ENCODE assay signal across 11 cellular contexts in the genomic region with DNA sequence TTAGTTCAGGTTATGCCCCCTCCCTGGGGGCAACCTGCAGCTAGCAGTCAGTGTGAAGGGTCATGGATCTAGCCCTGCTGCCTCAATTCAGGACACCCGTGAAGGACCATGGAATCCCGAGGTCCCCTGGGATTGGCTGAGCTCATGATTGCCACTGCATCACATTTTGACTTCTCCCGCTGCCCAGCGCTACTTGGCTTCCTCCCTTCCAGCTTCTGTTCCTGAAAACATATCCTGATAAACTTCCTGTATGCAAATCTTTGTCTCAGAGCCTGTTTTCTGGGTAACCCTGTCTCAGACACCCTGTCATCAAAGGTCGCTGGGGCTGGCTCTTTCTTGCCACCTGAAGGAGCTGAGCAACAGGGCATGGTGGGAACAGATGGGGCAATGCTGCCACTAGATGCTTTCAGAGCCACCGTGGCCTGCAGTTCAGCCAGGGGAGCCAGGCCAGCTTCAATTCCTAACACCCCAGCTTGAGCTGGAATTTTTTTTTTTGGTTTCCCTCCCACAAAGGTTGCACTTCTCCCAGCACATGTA.
"Had no signal": no experiment of that assay in that cellular context is flagged by ENCODE, and none has a peak within 500 bp of the region (broad histone marks: within the 10 kb centered on the region; RNA-seq: fewer than 3 reads in every experiment).

No MANE protein-coding gene starts in this region.

- H3K27me3 ChIP-seq: gastrocnemius medialis, left lung, pancreas, testis had no signal

- ATAC-seq: activated T-cell treated with anti-CD3 and anti-CD28 coated beads, Interleukin-2, amount 50 U/mL, for 4 hours; gastrocnemius medialis had no signal

- H3K4me3 Mint-ChIP-seq: activated CD4-positive, alpha-beta memory T cell treated with anti-CD3 and anti-CD28 coated beads for 36 hours; activated naive CD8-positive, alpha-beta T cell; activated T-cell treated with anti-CD3 and anti-CD28 coated beads, Interleukin-2, amount 50 U/mL, for 4 hours; stimulated activated naive CD8-positive, alpha-beta T cell treated with anti-CD3 and anti-CD28 coated beads, Interleukin-15, Interleukin-2, amounts not matched to agents 100 ng/mL and 50 ng/mL, for 24 hours had no signal

- DNase-seq: activated CD4-positive, alpha-beta memory T cell treated with anti-CD3 and anti-CD28 coated beads for 36 hours; activated CD4-positive, CD25-positive, alpha-beta regulatory T cell treated with anti-CD3 and anti-CD28 coated beads, Interleukin-2, amount 50 U/mL, for 72 hours; activated effector memory CD4-positive, alpha-beta T cell treated with anti-CD3 and anti-CD28 coated beads, Interleukin-2, amount 50 U/mL, for 16 hours; activated T-cell treated with anti-CD3 and anti-CD28 coated beads, Interleukin-2, amount 50 U/mL, for 4 hours; gastrocnemius medialis; stimulated activated CD4-positive, alpha-beta T cell treated with anti-CD3 and anti-CD28 coated beads, Interleukin-2, amount 100 ng/mL, for 48 hours had no signal

- H3K9me3 ChIP-seq: gastrocnemius medialis, left lung, pancreas, testis had no signal

- H3K4me3 ChIP-seq: gastrocnemius medialis, left lung, pancreas, testis had no signal

- H3K9me3 Mint-ChIP-seq: activated CD4-positive, alpha-beta memory T cell treated with anti-CD3 and anti-CD28 coated beads for 36 hours; activated T-cell treated with anti-CD3 and anti-CD28 coated beads, Interleukin-2, amount 50 U/mL, for 4 hours; stimulated activated naive CD8-positive, alpha-beta T cell treated with anti-CD3 and anti-CD28 coated beads, Interleukin-15, Interleukin-2, amounts not matched to agents 100 ng/mL and 50 ng/mL, for 24 hours had no signal

- H3K36me3 Mint-ChIP-seq: activated CD4-positive, alpha-beta memory T cell treated with anti-CD3 and anti-CD28 coated beads for 36 hours; activated naive CD8-positive, alpha-beta T cell had no signal

- H3K27ac Mint-ChIP-seq: activated CD4-positive, alpha-beta memory T cell treated with anti-CD3 and anti-CD28 coated beads for 36 hours; activated naive CD8-positive, alpha-beta T cell; stimulated activated naive CD8-positive, alpha-beta T cell treated with anti-CD3 and anti-CD28 coated beads, Interleukin-15, Interleukin-2, amounts not matched to agents 100 ng/mL and 50 ng/mL, for 24 hours had no signal

- H3K27ac ChIP-seq: gastrocnemius medialis, left lung, pancreas, testis had no signal

- H3K36me3 ChIP-seq: gastrocnemius medialis, left lung, pancreas had no signal

- H3K4me1 ChIP-seq: gastrocnemius medialis, left lung, pancreas, testis had no signal
